In the genomic region with DNA sequence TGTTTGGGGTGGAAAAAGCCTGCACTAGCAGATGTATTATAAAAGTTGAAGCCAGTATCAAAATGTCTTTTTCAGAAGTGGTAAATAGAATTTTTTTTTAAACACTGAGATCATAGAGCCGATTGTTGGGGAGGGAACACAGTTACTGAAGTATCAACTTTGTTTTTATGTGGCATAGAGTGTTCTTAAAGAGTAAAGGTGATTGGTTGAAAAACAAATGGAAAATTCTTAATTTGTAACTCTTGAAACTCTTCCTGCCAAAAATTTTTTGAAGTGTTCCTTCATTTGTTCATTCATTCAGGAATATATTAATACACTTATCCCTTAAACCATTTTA, we compare ENCODE assay signal across 15 cellular contexts.
DNase-seq lines count a peak whose midpoint lies in the region; ATAC-seq, FAIRE-seq and TF ChIP-seq lines count a peak whose summit lies in the region.
"Had no signal": no experiment of that assay in that cellular context is flagged by ENCODE, and none has a peak within 500 bp of the region (broad histone marks: within the 10 kb centered on the region; RNA-seq: fewer than 3 reads in every experiment).

No MANE protein-coding gene starts in this region.

- no peak overlapping the region for H3K4me3 ChIP-seq in CD8-positive, alpha-beta memory T cell (ENCODE audit: low read length)
- H3K4me3 ChIP-seq in PC-3 (ENCODE audit: low read length), result peak overlapping the region; percentile 60; the same call in 1 of the 2 replicates
- peak overlapping the region in 2 of 3 experiments; percentile 65 to 82 for H3K4me3 ChIP-seq in endothelial cell of umbilical vein (replicated peaks in 1 of 3; ENCODE audit: insufficient read depth in 1 of 3, low read depth in 1 of 3, low read length in 3 of 3)
- no peak overlapping the region for H3K4me3 ChIP-seq in parathyroid adenoma (ENCODE audit: low read depth, low read length)

- intact Hi-C loops in PC-3 (cut with micrococcal nuclease), result loop anchor here (2.0 kb wide), 1 partner anchor 15 kb away; no protein-coding TSS in a partner anchor
- intact Hi-C loops in endothelial cell of umbilical vein (cut with micrococcal nuclease), result no loop called here

- FAIRE-seq in endothelial cell of umbilical vein (lab: Jason Lieb, UNC), result no peak

- peak overlapping the region; percentile 55 for H2AFZ ChIP-seq in PC-3 (ENCODE audit: low read length)
- H2AFZ ChIP-seq in endothelial cell of umbilical vein (ENCODE audit: low read depth, low read length), result peak overlapping the region; percentile 46
- H2AFZ ChIP-seq in parathyroid adenoma, result no peak overlapping the region

- no peak for TF ChIP-seq POLR2A in endothelial cell of umbilical vein (IDR thresholded peaks at IDR 0.05; ENCODE audit: low read depth, low read length)

- no peaks in the 10 kb centered on the region for H3K9me3 ChIP-seq in CD8-positive, alpha-beta memory T cell (ENCODE audit: low read length)
- H3K9me3 ChIP-seq in PC-3 (ENCODE audit: low read length) (no peaks in the 10 kb centered on the region), endothelial cell of umbilical vein (replicated peaks; ENCODE audit: control insufficient read depth, insufficient read depth, low read length) (no peaks in the 10 kb centered on the region), parathyroid adenoma (ENCODE audit: control insufficient read depth, low read length) (no peaks in the 10 kb centered on the region)
- H3K9me3 ChIP-seq: thyroid gland had no signal

- H3K4me2 ChIP-seq in PC-3 (ENCODE audit: low read length), result peak overlapping the region; percentile 81
- H3K4me2 ChIP-seq in endothelial cell of umbilical vein (ENCODE audit: insufficient read depth, low read length), result peak overlapping the region; percentile 99
- H3K4me2 ChIP-seq in parathyroid adenoma (ENCODE audit: low read length), result peak overlapping the region; percentile 2

- no peaks in the 10 kb centered on the region for H3K27me3 Mint-ChIP-seq in CD8-positive, alpha-beta memory T cell

- dilution Hi-C loops in endothelial cell of umbilical vein (cut with MboI; ENCODE audit: extremely low pct_ligation_motif_present, low sequenced_read_pairs), result no loop called here

- no peaks in the 10 kb centered on the region for H3K79me2 ChIP-seq in PC-3 (ENCODE audit: low read length)
- no peaks in the 10 kb centered on the region for H3K79me2 ChIP-seq in endothelial cell of umbilical vein (ENCODE audit: control insufficient read depth, insufficient read depth, low read length)
- no peaks in the 10 kb centered on the region for H3K79me2 ChIP-seq in parathyroid adenoma

- POLR2A ChIA-PET in CD8-positive, alpha-beta memory T cell (lab: Charles Lee), result no interaction called here
- POLR2A ChIA-PET in PC-3 (lab: Charles Lee; ENCODE audit: unreplicated experiment) (no interaction called here), endothelial cell of umbilical vein (lab: Charles Lee) (no interaction called here), HEK293T (lab: Yijun Ruan, JAX) (no interaction called here)

- H3K27me3 ChIP-seq in CD8-positive, alpha-beta memory T cell (ENCODE audit: insufficient read depth, low read length, poor library complexity, severe bottlenecking), result no peaks in the 10 kb centered on the region
- H3K27me3 ChIP-seq in PC-3 (ENCODE audit: low read length), result no peaks in the 10 kb centered on the region
- H3K27me3 ChIP-seq in endothelial cell of umbilical vein (ENCODE audit: control insufficient read depth in 2 of 2, insufficient read depth in 2 of 2, low read length in 2 of 2), result no peaks in the 10 kb centered on the region
- no peaks in the 10 kb centered on the region for H3K27me3 ChIP-seq in parathyroid adenoma (ENCODE audit: control insufficient read depth, insufficient read depth, low read length)
- H3K27me3 ChIP-seq: thyroid gland had no signal

- no TSS peak for BruUV-seq in PC-3 (replicated peaks; lab: Mats Ljungman, UMichigan)
- BruUV-seq in endothelial cell of umbilical vein (replicated peaks; lab: Mats Ljungman, UMichigan), result no TSS peak

- H3K27ac ChIP-seq in CD8-positive, alpha-beta memory T cell (ENCODE audit: low read depth, low read length), result no peak overlapping the region
- H3K27ac ChIP-seq in PC-3 (ENCODE audit: low read length) (no peak overlapping the region), endothelial cell of umbilical vein (ENCODE audit: insufficient read depth, low read depth, low read length) (peak overlapping the region; percentile 38), parathyroid adenoma (peak overlapping the region; percentile 27)

- peaks cover 4 to 20% (median 5%) of the 10 kb centered on the region in 3 donors for H3K36me3 Mint-ChIP-seq in CD8-positive, alpha-beta memory T cell

- peak overlapping the region in 2 of 8 donors; percentile 59 to 75 for H3K27ac Mint-ChIP-seq in CD8-positive, alpha-beta memory T cell

- H3K9ac ChIP-seq in PC-3 (ENCODE audit: low read length) (no peak overlapping the region), endothelial cell of umbilical vein (replicated peaks; ENCODE audit: extremely low read depth, insufficient read depth, low read length) (peak overlapping the region; percentile 73), parathyroid adenoma (no peak overlapping the region)

- DNase-seq in CD8-positive, alpha-beta memory T cell, result no peak
- DNase-seq in PC-3, result no peak
- no peak for DNase-seq in endothelial cell of umbilical vein (ENCODE audit: low read depth, low spot score)
- DNase-seq in NCI-H2029 treated with DMSO at 0.1 percent for 48 hours (lab: John Stamatoyannopoulos, UW), result no peak
- no peak for DNase-seq in HEK293T (ENCODE audit: extremely low spot score)
- DNase-seq in iPS-NIHi11 (ENCODE audit: low spot score), result no peak
- DNase-seq: DMS 273 treated with DMSO at 0.1 percent for 48 hours; glutamatergic neuron; KG1; NCI-H345; Right ventricle myocardium superior; stimulated activated CD4-positive, alpha-beta T cell treated with anti-CD3 and anti-CD28 coated beads, Interleukin-4, amount 100 ng/mL, for 1 hour; thyroid gland had no signal

- no peaks in the 10 kb centered on the region for H3K9me2 ChIP-seq in PC-3 (replicated peaks; ENCODE audit: low read length)

- TF ChIP-seq CTCF in PC-3 (conservative IDR thresholded peaks at IDR 0.05; ENCODE audit: low read depth, low read length), result no peak
- TF ChIP-seq CTCF in endothelial cell of umbilical vein (IDR thresholded peaks at IDR 0.05; ENCODE audit: extremely low read depth in 1 of 2, insufficient read depth in 1 of 2, low read depth in 1 of 2, low read length in 2 of 2), result no peak
- TF ChIP-seq CTCF in parathyroid adenoma (IDR thresholded peaks at IDR 0.05), result no peak

- ATAC-seq in PC-3, result no peak

- CTCF ChIA-PET in CD8-positive, alpha-beta memory T cell (lab: Charles Lee), result no interaction called here
- CTCF ChIA-PET in PC-3 (lab: Charles Lee), result no interaction called here
- CTCF ChIA-PET in endothelial cell of umbilical vein (lab: Charles Lee), result no interaction called here
- CTCF ChIA-PET in HEK293T (lab: Yijun Ruan, JAX), result no interaction called here

- peaks cover 2 to 5% (median 3%) of the 10 kb centered on the region in 5 donors for H3K9me3 Mint-ChIP-seq in CD8-positive, alpha-beta memory T cell

- no peaks in the 10 kb centered on the region for H3K4me1 ChIP-seq in CD8-positive, alpha-beta memory T cell (ENCODE audit: insufficient read depth, low read length)
- H3K4me1 ChIP-seq in PC-3 (ENCODE audit: insufficient read depth, low read length) (peaks cover 19% of the 10 kb centered on the region), endothelial cell of umbilical vein (ENCODE audit: control insufficient read depth, extremely low read depth, insufficient read depth, low read length) (peaks cover 7% of the 10 kb centered on the region), parathyroid adenoma (no peaks in the 10 kb centered on the region)
- H3K4me1 ChIP-seq: thyroid gland had no signal

- no peaks in the 10 kb centered on the region for H3K36me3 ChIP-seq in CD8-positive, alpha-beta memory T cell (ENCODE audit: insufficient read depth, low read length)
- H3K36me3 ChIP-seq in PC-3 (ENCODE audit: low read depth, low read length) (no peaks in the 10 kb centered on the region), endothelial cell of umbilical vein (ENCODE audit: control insufficient read depth in 2 of 2, extremely low read depth in 1 of 2, insufficient read depth in 2 of 2, low read length in 2 of 2) (no peaks in the 10 kb centered on the region), parathyroid adenoma (ENCODE audit: control insufficient read depth, insufficient read depth, low read length) (no peaks in the 10 kb centered on the region)
- H3K36me3 ChIP-seq: thyroid gland had no signal

- H4K20me1 ChIP-seq in PC-3 (ENCODE audit: low read length), result no peaks in the 10 kb centered on the region
- no peaks in the 10 kb centered on the region for H4K20me1 ChIP-seq in endothelial cell of umbilical vein (replicated peaks; ENCODE audit: control insufficient read depth, extremely low read depth, insufficient read depth, low read length)

- no peaks in the 10 kb centered on the region for H3F3A ChIP-seq in PC-3 (ENCODE audit: low read length, unreplicated experiment)

- peaks cover 13 to 20% (median 20%) of the 10 kb centered on the region in 3 donors for H3K4me1 Mint-ChIP-seq in CD8-positive, alpha-beta memory T cell
- H3K4me1 Mint-ChIP-seq: neural crest cell had no signal

- no peaks in the 10 kb centered on the region for H3K9me1 ChIP-seq in endothelial cell of umbilical vein (replicated peaks; ENCODE audit: control insufficient read depth, extremely low read depth, insufficient read depth, low read length)

- H3K4me3 Mint-ChIP-seq in CD8-positive, alpha-beta memory T cell, result peak overlapping the region in 4 of 7 donors; percentile 29 to 60 (median 54)
- H3K4me3 Mint-ChIP-seq: neural crest cell had no signal

TF ChIP-seq in endothelial cell of umbilical vein, 7 proteins besides CTCF, POLR2A, EP300 and RAD21 (continues in another document):
- no peak for TF ChIP-seq JUN (IDR thresholded peaks at IDR 0.05; ENCODE audit: borderline replicate concordance, insufficient read depth, insufficient read length, low read depth)
- no peak for TF ChIP-seq EZH2 (IDR thresholded peaks at IDR 0.05; ENCODE audit: borderline replicate concordance, low read depth, low read length, severe bottlenecking)
- TF ChIP-seq FOS (IDR thresholded peaks at IDR 0.05; ENCODE audit: borderline replicate concordance, insufficient read depth, low read length), result no peak
- TF ChIP-seq, protein P1, sequence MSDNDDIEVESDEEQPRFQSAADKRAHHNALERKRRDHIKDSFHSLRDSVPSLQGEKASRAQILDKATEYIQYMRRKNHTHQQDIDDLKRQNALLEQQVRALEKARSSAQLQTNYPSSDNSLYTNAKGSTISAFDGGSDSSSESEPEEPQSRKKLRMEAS (IDR thresholded peaks at IDR 0.05; ENCODE audit: insufficient read depth, insufficient read length), result no peak

TF ChIP-seq in HEK293T, 16 proteins besides CTCF, POLR2A, EP300 and RAD21:
- TF ChIP-seq ARNT (IDR thresholded peaks at IDR 0.05), result no peak
- TF ChIP-seq SP1 (IDR thresholded peaks at IDR 0.05), result no peak
- TF ChIP-seq SUZ12 (IDR thresholded peaks at IDR 0.05), result no peak

Comparison
In these comparisons a context has a peak if more than half of its experiments do, and no peak if none do; other contexts are left out.
1. H3K27ac ChIP-seq: peak in endothelial cell of umbilical vein (single experiment) and parathyroid adenoma (single experiment); none in CD8-positive, alpha-beta memory T cell (single experiment) and PC-3 (single experiment).
2. H3K4me3 ChIP-seq: peak in PC-3 (single experiment) and endothelial cell of umbilical vein (2 of 3); none in CD8-positive, alpha-beta memory T cell (single experiment) and parathyroid adenoma (single experiment).
3. H3K4me2 ChIP-seq: peak in every context shown above with its lines; median percentile 99 in endothelial cell of umbilical vein; 81 in PC-3; 2 in parathyroid adenoma.